28 cellular contexts compared by ENCODE assay signal in the genomic region with DNA sequence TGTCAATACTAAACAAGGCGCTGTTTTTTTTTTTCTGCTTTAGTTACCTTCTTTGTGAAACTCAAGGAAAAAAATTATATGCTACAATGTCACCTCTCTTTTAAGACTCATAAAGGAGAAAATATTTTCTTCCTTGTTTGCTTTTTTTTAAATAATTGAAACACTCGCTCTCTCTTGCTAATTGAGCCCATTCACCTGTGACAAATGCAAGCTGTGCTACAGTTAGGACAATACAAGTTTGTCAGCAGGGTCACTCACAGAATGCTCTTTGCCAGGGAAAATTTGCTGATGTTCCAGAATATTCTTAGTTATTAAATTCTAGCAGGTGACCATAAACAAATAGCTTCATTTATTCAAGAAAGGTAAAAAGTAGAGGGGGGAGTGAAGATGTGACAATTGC.
"Had no signal": no experiment of that assay in that cellular context is flagged by ENCODE, and none has a peak within 500 bp of the region (broad histone marks: within the 10 kb centered on the region; RNA-seq: fewer than 3 reads in every experiment).

No MANE protein-coding gene starts in this region.

- H3K27ac ChIP-seq: left ventricle myocardium inferior, neural progenitor cell, pancreas, prostate gland, skin epidermis, stomach, testis, thyroid gland, transverse colon, upper lobe of left lung, vagina had no signal

- H3K27ac Mint-ChIP-seq: mesothelial cell of epicardium; naive B cell; natural killer cell; nephron progenitor cell; neural progenitor cell; stimulated activated naive B cell treated with anti-CD40 and anti-IgM and Interleukin-4, amounts not matched to agents 10 μg/mL and 1 μg/mL and 100 μg/mL, for 72 hours had no signal

- H3K27me3 Mint-ChIP-seq: naive B cell; stimulated activated naive B cell treated with anti-CD40 and anti-IgM and Interleukin-4, amounts not matched to agents 10 μg/mL and 1 μg/mL and 100 μg/mL, for 72 hours had no signal

- H3K9me3 ChIP-seq: pancreas, prostate gland, testis, thyroid gland, transverse colon, upper lobe of left lung, vagina had no signal

- ATAC-seq: natural killer cell; pancreas; right cardiac atrium; sciatic nerve; stimulated activated naive B cell treated with anti-CD40 and anti-IgM and Interleukin-4, amounts not matched to agents 10 μg/mL and 1 μg/mL and 100 μg/mL, for 72 hours; stimulated activated naive CD8-positive, alpha-beta T cell treated with anti-CD3 and anti-CD28 coated beads, Interleukin-15, Interleukin-2, amounts not matched to agents 100 U/mL and 50 U/mL, for 24 hours had no signal

- H3K4me1 Mint-ChIP-seq: mesothelial cell of epicardium; naive B cell; natural killer cell; nephron progenitor cell; neural progenitor cell; stimulated activated naive B cell treated with anti-CD40 and anti-IgM and Interleukin-4, amounts not matched to agents 10 μg/mL and 1 μg/mL and 100 μg/mL, for 72 hours had no signal

- H3K4me3 ChIP-seq: left ventricle myocardium inferior, lung, neural progenitor cell, pancreas, prostate gland, skin epidermis, stomach, testis, thyroid gland, transverse colon, upper lobe of left lung, vagina had no signal

- H3K4me1 ChIP-seq: left ventricle myocardium inferior, neural progenitor cell, pancreas, prostate gland, stomach, testis, thyroid gland, transverse colon, upper lobe of left lung, vagina had no signal

- H2AFZ ChIP-seq: neural progenitor cell had no signal

- H3K4me3 Mint-ChIP-seq: mesothelial cell of epicardium; naive B cell; natural killer cell; nephron progenitor cell; neural progenitor cell; stimulated activated naive B cell treated with anti-CD40 and anti-IgM and Interleukin-4, amounts not matched to agents 10 μg/mL and 1 μg/mL and 100 μg/mL, for 72 hours had no signal

- H3K9ac ChIP-seq: neural progenitor cell had no signal

- H3K36me3 Mint-ChIP-seq: mesothelial cell of epicardium; naive B cell; natural killer cell; neural progenitor cell; stimulated activated naive B cell treated with anti-CD40 and anti-IgM and Interleukin-4, amounts not matched to agents 10 μg/mL and 1 μg/mL and 100 μg/mL, for 72 hours had no signal

- H3K36me3 ChIP-seq: left ventricle myocardium inferior, neural progenitor cell, pancreas, prostate gland, stomach, thyroid gland, transverse colon, upper lobe of left lung, vagina had no signal

- H3K27me3 ChIP-seq: neural progenitor cell, pancreas, stomach, testis, thyroid gland, transverse colon, upper lobe of left lung, vagina had no signal

- H3K4me2 ChIP-seq: neural progenitor cell had no signal

- DNase-seq: islet precursor cell; left ventricle myocardium inferior; mesendoderm; naive B cell; natural killer cell; nephron progenitor cell; pancreas; posterior cingulate gyrus; retina; right cardiac atrium; stimulated activated CD4-positive, alpha-beta T cell treated with anti-CD3 and anti-CD28 coated beads, Interleukin-12 subunit alpha, Interleukin-12 subunit beta, amount 100 ng/mL, for 4 hours; stimulated activated CD4-positive, alpha-beta T cell treated with anti-CD3 and anti-CD28 coated beads, Interleukin-15, amount 100 ng/mL, for 24 hours; stimulated activated CD4-positive, alpha-beta T cell treated with anti-CD3 and anti-CD28 coated beads, Interleukin-2, amount 100 ng/mL, for 24 hours; stimulated activated CD4-positive, alpha-beta T cell treated with anti-CD3 and anti-CD28 coated beads, Interleukin-4, amount 100 ng/mL, for 1 hour; stimulated activated naive B cell treated with anti-CD40 and anti-IgM and Interleukin-4, amounts not matched to agents 10 μg/mL and 1 μg/mL and 100 μg/mL, for 72 hours; stimulated activated naive CD8-positive, alpha-beta T cell treated with anti-CD3 and anti-CD28 coated beads, Interleukin-15, Interleukin-2, amounts not matched to agents 100 U/mL and 50 U/mL, for 24 hours; stomach; testis; thyroid gland; transverse colon; upper lobe of left lung had no signal
